ENCODE assay signal across 6 cellular contexts in genomic region chr15:32427635-32428034, GRCh38. TPM values are rescaled to one million over a fixed set of nuclear protein-coding genes. Genes with fewer than 3 reads are reported as not detected.
"Had no signal": no experiment of that assay in that cellular context is flagged by ENCODE, and none has a peak within 500 bp of the region (broad histone marks: within the 10 kb centered on the region; RNA-seq: fewer than 3 reads in every experiment).

No MANE protein-coding gene starts in this region.

RNA-seq across cellular contexts. Expression of gene GOLGA8K, which starts 24.5 kb away (rescaled TPM):
- total RNA-seq: hepatocyte, kidney epithelial cell, stomach had no signal
- polyA plus RNA-seq: hepatocyte had no signal

RNA-seq across cellular contexts. Expression of gene GOLGA8O, which starts 27.8 kb away (rescaled TPM):
- total RNA-seq: kidney epithelial cell, lower leg skin, vagina had no signal
- polyA plus RNA-seq: neural cell had no signal
